20 cellular contexts compared by ENCODE assay signal in genomic region chr2:103008586-103008985, GRCh38.
DNase-seq lines count a peak whose midpoint lies in the region; ATAC-seq and TF ChIP-seq lines count a peak whose summit lies in the region.
"Had no signal": no experiment of that assay in that cellular context is flagged by ENCODE, and none has a peak within 500 bp of the region (broad histone marks: within the 10 kb centered on the region; RNA-seq: fewer than 3 reads in every experiment).

No MANE protein-coding gene starts in this region.

- peak; percentile 34; the same call in 1 of the 2 replicates for TF ChIP-seq CTCF in LNCaP clone FGC (IDR thresholded peaks at IDR 0.05; ENCODE audit: control insufficient read depth, extremely low read depth, insufficient read depth)

- no peak overlapping the region for H3K4me3 ChIP-seq in LNCaP clone FGC (ENCODE audit: low read depth, low read length)
- H3K4me3 ChIP-seq: BLaER1 treated with 17β-estradiol and CSF1 and Interleukin-3, amounts not matched to agents 10 nM and 100 nM; right atrium auricular region had no signal

- DNase-seq in D341Med (ENCODE audit: low spot score) (peak; percentile 20), LNCaP clone FGC (ENCODE audit: low read depth) (no peak), ecto neural progenitor cell (ENCODE audit: low spot score) (peak; percentile 45), medulla oblongata (ENCODE audit: extremely low spot score) (peak; percentile 7), NCI-H2227 treated with DMSO at 0.1 percent for 48 hours (lab: John Stamatoyannopoulos, UW) (no peak), cerebellar cortex (ENCODE audit: low spot score) (no peak), glomerular visceral epithelial cell (ENCODE audit: extremely low spot score) (no peak)
- DNase-seq: activated CD4-positive, alpha-beta T cell treated with anti-CD3 and anti-CD28 coated beads for 4 hours; activated T-cell treated with anti-CD3 and anti-CD28 coated beads, Interleukin-2, amount 50 U/mL, for 72 hours; aorta; EL; kidney glomerular epithelial cell; occipital lobe; SHP77; stimulated activated CD4-positive, alpha-beta T cell treated with anti-CD3 and anti-CD28 coated beads, Interleukin-12 subunit alpha, Interleukin-12 subunit beta, amount 100 ng/mL, for 4 hours; trophoblast cell had no signal

- no peak for ATAC-seq in HG03095 (IDR thresholded peaks at IDR 0.05; ENCODE audit: unreplicated experiment)
- ATAC-seq: activated naive CD4-positive, alpha-beta T cell treated with anti-CD3 and anti-CD28 coated beads, Interleukin-2, amount 50 U/mL, for 72 hours; activated T-cell treated with anti-CD3 and anti-CD28 coated beads, Interleukin-2, amount 50 U/mL, for 72 hours had no signal

Comparison
In these comparisons a context has a peak if more than half of its experiments do, and no peak if none do; other contexts are left out.
1. DNase-seq: peak in D341Med (single experiment), ecto neural progenitor cell (single experiment) and medulla oblongata (single experiment); none in LNCaP clone FGC (single experiment), NCI-H2227 treated with DMSO at 0.1 percent for 48 hours (single experiment), cerebellar cortex (single experiment) and glomerular visceral epithelial cell (single experiment).